27 cellular contexts compared by ENCODE assay signal in genomic region chr15:38613085-38613484, GRCh38. TPM values are rescaled to one million over a fixed set of nuclear protein-coding genes. Genes with fewer than 3 reads are reported as not detected.
DNase-seq lines count a peak whose midpoint lies in the region; ATAC-seq and TF ChIP-seq lines count a peak whose summit lies in the region.
"Had no signal": no experiment of that assay in that cellular context is flagged by ENCODE, and none has a peak within 500 bp of the region (broad histone marks: within the 10 kb centered on the region; RNA-seq: fewer than 3 reads in every experiment).

No MANE protein-coding gene starts in this region.

- intact Hi-C loops in CD4-positive, alpha-beta memory T cell (cut with micrococcal nuclease), result loop anchor here (5.0 kb wide), 2 partner anchors 36 to 59 kb away; no protein-coding TSS in a partner anchor
- intact Hi-C loops in activated CD8-positive, alpha-beta T cell treated with anti-CD3 and anti-CD28 coated beads for 36 hours (cut with micrococcal nuclease), result loop anchor here (5.0 kb wide), 2 partner anchors 59 to 74 kb away; no protein-coding TSS in a partner anchor
- intact Hi-C loops in mucosa of descending colon (cut with DNase I, micrococcal nuclease), result no loop called here

- peaks cover 48% of the 10 kb centered on the region for H3K4me1 ChIP-seq in CD4-positive, alpha-beta memory T cell (ENCODE audit: insufficient read depth, low read length)
- H3K4me1 ChIP-seq in mesendoderm (ENCODE audit: control insufficient read depth, low read depth, low read length), result no peaks in the 10 kb centered on the region
- no peaks in the 10 kb centered on the region for H3K4me1 ChIP-seq in mucosa of descending colon (ENCODE audit: low read depth)
- H3K4me1 ChIP-seq: BE2C, neural progenitor cell, right lobe of liver, upper lobe of right lung had no signal

- WGBS in mesendoderm (ENCODE audit: extremely low coverage, insufficient coverage, low lambda C conversion rate), result no CpG with 5 or more reads among the region's 3 CpGs

- no peak overlapping the region for H2BK120ac ChIP-seq in mesendoderm (ENCODE audit: low read depth, low read length)

- no peak overlapping the region for H3K4ac ChIP-seq in mesendoderm (ENCODE audit: low read depth, low read length)

- no peak overlapping the region for H4K8ac ChIP-seq in mesendoderm (ENCODE audit: low read depth, low read length)

- H2BK5ac ChIP-seq in mesendoderm (ENCODE audit: low read length), result no peak overlapping the region

- H3K27me3 Mint-ChIP-seq in activated CD8-positive, alpha-beta memory T cell treated with anti-CD3 and anti-CD28 coated beads, Interleukin-2, amount 10 ng/mL, durations not matched to agents 7 days and 5 days, result no peaks in the 10 kb centered on the region
- no peaks in the 10 kb centered on the region for H3K27me3 Mint-ChIP-seq in CD4-positive, alpha-beta memory T cell
- no peaks in the 10 kb centered on the region for H3K27me3 Mint-ChIP-seq in activated CD8-positive, alpha-beta T cell treated with anti-CD3 and anti-CD28 coated beads for 36 hours
- H3K27me3 Mint-ChIP-seq in stimulated activated naive B cell treated with anti-CD40 and anti-IgM and Interleukin-4, amounts not matched to agents 10 μg/mL and 1 μg/mL and 100 μg/mL, for 72 hours, result no peaks in the 10 kb centered on the region

- POLR2A ChIA-PET in CD4-positive, alpha-beta memory T cell (lab: Charles Lee; ENCODE audit: partially characterized antibody), result interaction anchor here (1.1 to 6.8 kb wide), 3 partner anchors 18 to 78 kb away, joined by 3 to 73 read pairs (median 4); no protein-coding TSS in a partner anchor
- POLR2A ChIA-PET in activated CD8-positive, alpha-beta T cell treated with anti-CD3 and anti-CD28 coated beads for 36 hours (lab: Charles Lee), result interaction anchor here (0.8 to 5.4 kb wide), 11 partner anchors 9 to 84 kb away, joined by 3 to 90 read pairs (median 4); partner anchors contain the start of gene RASGRP1

- DNase-seq in activated CD8-positive, alpha-beta memory T cell treated with anti-CD3 and anti-CD28 coated beads, Interleukin-2, amount 10 ng/mL, durations not matched to agents 7 days and 5 days, result no peak
- no peak for DNase-seq in activated CD8-positive, alpha-beta memory T cell treated with anti-CD3 and anti-CD28 coated beads, Interleukin-2, amount 50 U/mL, for 4 hours
- DNase-seq in CD4-positive, alpha-beta memory T cell, result no peak
- peak; percentile 44 for DNase-seq in activated CD8-positive, alpha-beta T cell treated with anti-CD3 and anti-CD28 coated beads for 36 hours
- DNase-seq in mesendoderm (peak; percentile 3), mucosa of descending colon (no peak)
- no peak for DNase-seq in stimulated activated naive B cell treated with anti-CD40 and anti-IgM and Interleukin-4, amounts not matched to agents 10 μg/mL and 1 μg/mL and 100 μg/mL, for 72 hours
- DNase-seq: activated naive CD4-positive, alpha-beta T cell treated with anti-CD3 and anti-CD28 coated beads, Interleukin-2, amount 50 U/mL, for 16 hours; BE2C; Caco-2; caudate nucleus; dermis blood vessel endothelial cell; islet precursor cell; MM.1S; NCI-H1436 treated with DMSO at 0.1 percent for 48 hours; right lobe of liver; stimulated activated CD4-positive, alpha-beta T cell treated with anti-CD3 and anti-CD28 coated beads, Interleukin-12 subunit alpha, Interleukin-12 subunit beta, amount 100 ng/mL, for 4 hours; substantia nigra; T-helper 9 cell; upper lobe of right lung had no signal

- H3K4me2 ChIP-seq in mesendoderm (ENCODE audit: low read length), result no peak overlapping the region
- H3K4me2 ChIP-seq: neural progenitor cell had no signal

- no peak for TF ChIP-seq CTCF in activated CD8-positive, alpha-beta T cell treated with anti-CD3 and anti-CD28 coated beads for 36 hours (IDR thresholded peaks at IDR 0.05)
- TF ChIP-seq CTCF in mucosa of descending colon (IDR thresholded peaks at IDR 0.05), result no peak

- H3K9me3 ChIP-seq in CD4-positive, alpha-beta memory T cell (ENCODE audit: control insufficient read depth in 1 of 2, low read length in 2 of 2), result no peaks in the 10 kb centered on the region
- no peaks in the 10 kb centered on the region for H3K9me3 ChIP-seq in mucosa of descending colon
- H3K9me3 ChIP-seq: BE2C, Caco-2, right lobe of liver, upper lobe of right lung had no signal

- H3K27ac ChIP-seq in CD4-positive, alpha-beta memory T cell (ENCODE audit: low read depth, low read length), result no peak overlapping the region
- H3K27ac ChIP-seq in mesendoderm (ENCODE audit: low read depth, low read length), result no peak overlapping the region
- H3K27ac ChIP-seq: neural progenitor cell, right lobe of liver, upper lobe of right lung had no signal

- no peaks in the 10 kb centered on the region for H3K79me1 ChIP-seq in mesendoderm (ENCODE audit: low read length)

- no peaks in the 10 kb centered on the region for H3K79me2 ChIP-seq in mesendoderm (ENCODE audit: control insufficient read depth, insufficient read depth, low read length)

- H3K18ac ChIP-seq in mesendoderm (ENCODE audit: low read length), result no peak overlapping the region

- peaks cover 12% of the 10 kb centered on the region for H3K36me3 Mint-ChIP-seq in activated CD8-positive, alpha-beta memory T cell treated with anti-CD3 and anti-CD28 coated beads, Interleukin-2, amount 10 ng/mL, durations not matched to agents 7 days and 5 days
- H3K36me3 Mint-ChIP-seq in CD4-positive, alpha-beta memory T cell, result no peaks in the 10 kb centered on the region
- peaks cover 2% of the 10 kb centered on the region for H3K36me3 Mint-ChIP-seq in activated CD8-positive, alpha-beta T cell treated with anti-CD3 and anti-CD28 coated beads for 36 hours (ENCODE audit: low read depth)
- H3K36me3 Mint-ChIP-seq in stimulated activated naive B cell treated with anti-CD40 and anti-IgM and Interleukin-4, amounts not matched to agents 10 μg/mL and 1 μg/mL and 100 μg/mL, for 72 hours, result no peaks in the 10 kb centered on the region
- H3K36me3 Mint-ChIP-seq: neural progenitor cell had no signal

- H3K36me3 ChIP-seq in CD4-positive, alpha-beta memory T cell (ENCODE audit: insufficient read depth, low read length), result no peaks in the 10 kb centered on the region
- H3K36me3 ChIP-seq in mesendoderm (ENCODE audit: control insufficient read depth, insufficient read depth, low read length) (no peaks in the 10 kb centered on the region), mucosa of descending colon (ENCODE audit: low read depth) (no peaks in the 10 kb centered on the region)
- H3K36me3 ChIP-seq: BE2C, neural progenitor cell, right lobe of liver, upper lobe of right lung had no signal

- H3K9ac ChIP-seq in mesendoderm (ENCODE audit: low read length), result no peak overlapping the region
- H3K9ac ChIP-seq: neural progenitor cell had no signal

- H2BK15ac ChIP-seq in mesendoderm (replicated peaks; ENCODE audit: low read depth), result no peak overlapping the region

- H3K56ac ChIP-seq in mesendoderm (ENCODE audit: low read length), result no peak overlapping the region

- no peaks in the 10 kb centered on the region for H3K27me3 ChIP-seq in CD4-positive, alpha-beta memory T cell (ENCODE audit: insufficient read depth, low read length)
- no peaks in the 10 kb centered on the region for H3K27me3 ChIP-seq in mesendoderm (ENCODE audit: insufficient read depth, low read length, poor library complexity)
- H3K27me3 ChIP-seq: neural progenitor cell, right lobe of liver, upper lobe of right lung had no signal

- H3K23ac ChIP-seq in mesendoderm (ENCODE audit: low read length), result no peak overlapping the region

- no peak overlapping the region for H2AK5ac ChIP-seq in mesendoderm (ENCODE audit: low read length)

- no peak overlapping the region for H4K5ac ChIP-seq in mesendoderm (ENCODE audit: low read length)

- CTCF ChIA-PET in activated CD8-positive, alpha-beta memory T cell treated with anti-CD3 and anti-CD28 coated beads, Interleukin-2, amount 10 ng/mL, durations not matched to agents 7 days and 5 days (lab: Charles Lee), result interaction anchor here (0.9 to 7.0 kb wide), 9 partner anchors 10 to 75 kb away, joined by 3 to 54 read pairs (median 4); partner anchors contain the start of gene RASGRP1
- CTCF ChIA-PET in CD4-positive, alpha-beta memory T cell (lab: Charles Lee; ENCODE audit: partially characterized antibody), result interaction anchor here (0.9 to 5.4 kb wide), 2 partner anchors 16 to 49 kb away, joined by 3 to 27 read pairs; partner anchors contain the start of gene RASGRP1
- CTCF ChIA-PET in activated CD8-positive, alpha-beta T cell treated with anti-CD3 and anti-CD28 coated beads for 36 hours (lab: Charles Lee), result interaction anchor here (1.0 to 7.9 kb wide), 12 partner anchors 10 to 86 kb away, joined by 3 to 71 read pairs (median 12); partner anchors contain the start of gene RASGRP1

- peaks cover 4% of the 10 kb centered on the region for H3K9me3 Mint-ChIP-seq in activated CD8-positive, alpha-beta memory T cell treated with anti-CD3 and anti-CD28 coated beads, Interleukin-2, amount 10 ng/mL, durations not matched to agents 7 days and 5 days (ENCODE audit: low read depth)
- peaks cover 0 to 2% (median 0%) of the 10 kb centered on the region in 8 donors for H3K9me3 Mint-ChIP-seq in CD4-positive, alpha-beta memory T cell
- no peaks in the 10 kb centered on the region for H3K9me3 Mint-ChIP-seq in activated CD8-positive, alpha-beta T cell treated with anti-CD3 and anti-CD28 coated beads for 36 hours
- H3K9me3 Mint-ChIP-seq in stimulated activated naive B cell treated with anti-CD40 and anti-IgM and Interleukin-4, amounts not matched to agents 10 μg/mL and 1 μg/mL and 100 μg/mL, for 72 hours, result no peaks in the 10 kb centered on the region
- H3K9me3 Mint-ChIP-seq: neural progenitor cell had no signal

- H3K4me3 Mint-ChIP-seq in activated CD8-positive, alpha-beta memory T cell treated with anti-CD3 and anti-CD28 coated beads, Interleukin-2, amount 10 ng/mL, durations not matched to agents 7 days and 5 days, result no peak overlapping the region
- no peak overlapping the region for H3K4me3 Mint-ChIP-seq in CD4-positive, alpha-beta memory T cell
- H3K4me3 Mint-ChIP-seq in activated CD8-positive, alpha-beta T cell treated with anti-CD3 and anti-CD28 coated beads for 36 hours, result no peak overlapping the region
- no peak overlapping the region for H3K4me3 Mint-ChIP-seq in stimulated activated naive B cell treated with anti-CD40 and anti-IgM and Interleukin-4, amounts not matched to agents 10 μg/mL and 1 μg/mL and 100 μg/mL, for 72 hours
- H3K4me3 Mint-ChIP-seq: neural progenitor cell had no signal

- H3K4me1 Mint-ChIP-seq in activated CD8-positive, alpha-beta memory T cell treated with anti-CD3 and anti-CD28 coated beads, Interleukin-2, amount 10 ng/mL, durations not matched to agents 7 days and 5 days, result peaks cover 55% of the 10 kb centered on the region
- peaks cover 34 to 61% (median 52%) of the 10 kb centered on the region in 4 donors for H3K4me1 Mint-ChIP-seq in CD4-positive, alpha-beta memory T cell
- H3K4me1 Mint-ChIP-seq in activated CD8-positive, alpha-beta T cell treated with anti-CD3 and anti-CD28 coated beads for 36 hours (ENCODE audit: low read depth), result peaks cover 62% of the 10 kb centered on the region
- peaks cover 26 to 43% of the 10 kb centered on the region in 2 donors for H3K4me1 Mint-ChIP-seq in stimulated activated naive B cell treated with anti-CD40 and anti-IgM and Interleukin-4, amounts not matched to agents 10 μg/mL and 1 μg/mL and 100 μg/mL, for 72 hours

- no peak for ATAC-seq in activated CD8-positive, alpha-beta memory T cell treated with anti-CD3 and anti-CD28 coated beads, Interleukin-2, amount 10 ng/mL, durations not matched to agents 7 days and 5 days
- no peak for ATAC-seq in activated CD8-positive, alpha-beta T cell treated with anti-CD3 and anti-CD28 coated beads for 36 hours
- ATAC-seq in HG02678 (IDR thresholded peaks at IDR 0.05; ENCODE audit: unreplicated experiment) (no peak), mucosa of descending colon (no peak)
- no peak for ATAC-seq in stimulated activated naive B cell treated with anti-CD40 and anti-IgM and Interleukin-4, amounts not matched to agents 10 μg/mL and 1 μg/mL and 100 μg/mL, for 72 hours (replicated peaks)
- ATAC-seq: GM12878, K562, right lobe of liver, SK-N-SH treated with all-trans-retinoic acid at 6 μM for 48 hours, upper lobe of right lung had no signal

- no peak overlapping the region for H3K4me3 ChIP-seq in CD4-positive, alpha-beta memory T cell (ENCODE audit: low read length in 2 of 2)
- H3K4me3 ChIP-seq in mesendoderm (ENCODE audit: low read length), result no peak overlapping the region
- H3K4me3 ChIP-seq in mucosa of descending colon, result no peak overlapping the region
- H3K4me3 ChIP-seq: GM12878, K562, neural progenitor cell, right lobe of liver, upper lobe of right lung had no signal

- peak overlapping the region; percentile 93 for H3K27ac Mint-ChIP-seq in activated CD8-positive, alpha-beta memory T cell treated with anti-CD3 and anti-CD28 coated beads, Interleukin-2, amount 10 ng/mL, durations not matched to agents 7 days and 5 days
- peak overlapping the region in 4 of 7 donors; percentile 36 to 88 (median 78) for H3K27ac Mint-ChIP-seq in CD4-positive, alpha-beta memory T cell
- peak overlapping the region; percentile 89 for H3K27ac Mint-ChIP-seq in activated CD8-positive, alpha-beta T cell treated with anti-CD3 and anti-CD28 coated beads for 36 hours
- H3K27ac Mint-ChIP-seq in stimulated activated naive B cell treated with anti-CD40 and anti-IgM and Interleukin-4, amounts not matched to agents 10 μg/mL and 1 μg/mL and 100 μg/mL, for 72 hours, result no peak overlapping the region
- H3K27ac Mint-ChIP-seq: neural progenitor cell had no signal

RNA-seq across cellular contexts. Expression of gene RASGRP1, which starts 48.5 kb away (rescaled TPM):
- 100 to 1,000 TPM; 143 to 202 TPM for total RNA-seq in activated CD8-positive, alpha-beta memory T cell treated with anti-CD3 and anti-CD28 coated beads, Interleukin-2, amount 10 ng/mL, durations not matched to agents 7 days and 5 days
- total RNA-seq in CD4-positive, alpha-beta memory T cell, result 100 to 1,000 TPM; 123 to 125 TPM
- 10 to 100 TPM; 47.8 to 85.9 TPM for polyA plus RNA-seq in CD4-positive, alpha-beta memory T cell
- 100 to 1,000 TPM; 105 to 106 TPM for total RNA-seq in activated CD8-positive, alpha-beta T cell treated with anti-CD3 and anti-CD28 coated beads for 36 hours
- 0.32 TPM for polyA plus RNA-seq in mesendoderm (2013, experiment 1 of 2)
- polyA plus RNA-seq in mesendoderm (2013, experiment 2 of 2), result 0.42 TPM
- total RNA-seq in mucosa of descending colon, result 1 to 10 TPM; 1.2 to 2.6 (median 2.6) TPM
- total RNA-seq: A673, fibroblast of lung had no signal

Comparison
In these comparisons a context has a peak if more than half of its experiments do, and no peak if none do; other contexts are left out.
1. DNase-seq: peak in activated CD8-positive, alpha-beta T cell treated with anti-CD3 and anti-CD28 coated beads for 36 hours (single experiment) and mesendoderm (single experiment); none in activated CD8-positive, alpha-beta memory T cell treated with anti-CD3 and anti-CD28 coated beads, Interleukin-2, amount 10 ng/mL, durations not matched to agents 7 days and 5 days (single experiment), activated CD8-positive, alpha-beta memory T cell treated with anti-CD3 and anti-CD28 coated beads, Interleukin-2, amount 50 U/mL, for 4 hours (single experiment), CD4-positive, alpha-beta memory T cell (0 of 5), stimulated activated naive B cell treated with anti-CD40 and anti-IgM and Interleukin-4, amounts not matched to agents 10 μg/mL and 1 μg/mL and 100 μg/mL, for 72 hours (single experiment) and mucosa of descending colon (0 of 3).
2. RNA of gene RASGRP1, which starts 48.5 kb away (total RNA-seq): 143 to 202 TPM in activated CD8-positive, alpha-beta memory T cell treated with anti-CD3 and anti-CD28 coated beads, Interleukin-2, amount 10 ng/mL, durations not matched to agents 7 days and 5 days, 123 to 125 TPM in CD4-positive, alpha-beta memory T cell and 105 to 106 TPM in activated CD8-positive, alpha-beta T cell treated with anti-CD3 and anti-CD28 coated beads for 36 hours; 1.2 to 2.6 TPM in mucosa of descending colon; every median in the first group is over 10 times any median in the second.
3. intact Hi-C loops: an anchor here in CD4-positive, alpha-beta memory T cell (5.0 kb wide) and activated CD8-positive, alpha-beta T cell treated with anti-CD3 and anti-CD28 coated beads for 36 hours (5.0 kb wide); none called in mucosa of descending colon.